In the genomic region with DNA sequence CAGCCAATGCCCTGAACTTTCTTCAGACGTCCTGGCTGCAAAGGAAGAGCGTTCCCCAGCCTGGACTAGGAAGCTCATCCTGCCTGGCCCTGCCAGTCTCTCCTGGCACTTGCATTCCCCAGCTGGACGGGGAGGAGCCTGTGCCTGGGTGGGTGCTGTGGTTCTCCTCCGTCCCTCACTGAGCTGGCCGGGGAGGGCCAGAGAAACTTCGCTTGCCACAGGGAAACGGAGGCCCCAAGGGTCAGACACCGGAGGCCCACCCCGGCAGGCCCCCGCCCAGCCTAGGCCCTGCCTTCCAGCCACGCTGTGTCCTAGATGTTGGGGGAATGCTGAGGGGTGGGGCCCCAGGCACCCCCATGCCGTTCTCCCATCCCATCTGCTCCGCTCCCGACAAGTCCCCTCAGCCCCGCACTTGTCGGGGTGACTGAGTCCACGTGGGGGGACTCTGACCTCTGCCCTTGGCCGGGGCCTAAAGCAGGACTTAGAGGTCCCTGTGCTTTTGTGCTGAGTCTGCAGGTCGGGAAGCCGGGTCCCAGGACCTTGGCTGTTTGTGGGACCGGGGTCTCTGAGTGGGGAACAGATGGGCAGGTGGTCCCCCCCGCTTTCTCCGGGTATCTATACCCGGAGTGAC, we compare ENCODE assay signal across 18 cellular contexts. TPM values are rescaled to one million over a fixed set of nuclear protein-coding genes. Genes with fewer than 3 reads are reported as not detected.
DNase-seq lines count a peak whose midpoint lies in the region; ATAC-seq, FAIRE-seq and TF ChIP-seq lines count a peak whose summit lies in the region.
"Had no signal": no experiment of that assay in that cellular context is flagged by ENCODE, and none has a peak within 500 bp of the region (broad histone marks: within the 10 kb centered on the region; RNA-seq: fewer than 3 reads in every experiment).

No MANE protein-coding gene starts in this region.

- DNase-seq in A549 (ENCODE audit: low read depth in 1 of 2, low spot score in 1 of 2) (no peak), H54 (ENCODE audit: insufficient read length, low spot score) (no peak), glutamatergic neuron (peak; percentile 10), ovary (peak; percentile 10 to 32 (median 20)), glomerular visceral epithelial cell (ENCODE audit: extremely low spot score) (no peak), Kasumi-1 (lab: John Stamatoyannopoulos, UW) (no peak)
- DNase-seq in activated T-helper 2 cell treated with anti-CD3 and anti-CD28 coated beads, Interferon-gamma antibody, Interleukin-2, Interleukin-4, amounts not matched to agents 10 μg/mL and 5 μg/mL and 100 μg/mL, durations not matched to agents 14 hours and 24 hours and 36 hours (ENCODE audit: low spot score): no peak
- DNase-seq: activated CD4-positive, alpha-beta T cell treated with anti-CD3 and anti-CD28 coated beads, Interleukin-2, amount 50 U/mL, for 4 hours; dermis blood vessel endothelial cell; DMS153; NCI-H1417 treated with DMSO at 0.1 percent for 48 hours; NCI-H2227 treated with DMSO at 0.1 percent for 48 hours; SJCRH30 had no signal

- H3K27me3 ChIP-seq in ovary: no peaks in the 10 kb centered on the region
- H3K27me3 ChIP-seq: SJCRH30 had no signal

- peaks cover 4% of the 10 kb centered on the region for H3K27me3 Mint-ChIP-seq in glutamatergic neuron (ENCODE audit: unreplicated experiment)
- H3K27me3 Mint-ChIP-seq in activated T-helper 2 cell treated with anti-CD3 and anti-CD28 coated beads, Interferon-gamma antibody, Interleukin-2, Interleukin-4, amounts not matched to agents 10 μg/mL and 5 μg/mL and 100 μg/mL, durations not matched to agents 14 hours and 24 hours and 36 hours (ENCODE audit: low read depth): no peaks in the 10 kb centered on the region
- H3K27me3 Mint-ChIP-seq: activated T-helper 17 cell treated with anti-CD3 and anti-CD28 coated beads, Interleukin-2, amount 50 U/mL, for 72 hours had no signal

- H3K4me1 Mint-ChIP-seq in glutamatergic neuron (ENCODE audit: low read depth, unreplicated experiment): peaks cover 5% of the 10 kb centered on the region
- H3K4me1 Mint-ChIP-seq in activated T-helper 2 cell treated with anti-CD3 and anti-CD28 coated beads, Interferon-gamma antibody, Interleukin-2, Interleukin-4, amounts not matched to agents 10 μg/mL and 5 μg/mL and 100 μg/mL, durations not matched to agents 14 hours and 24 hours and 36 hours (ENCODE audit: low read depth): no peaks in the 10 kb centered on the region
- H3K4me1 Mint-ChIP-seq: activated T-helper 17 cell treated with anti-CD3 and anti-CD28 coated beads, Interleukin-2, amount 50 U/mL, for 72 hours had no signal

- TF ChIP-seq POLR2A in A549 (IDR thresholded peaks at IDR 0.05; ENCODE audit: low read length): no peak
- peak; percentile 4; the same call in 1 of the 2 replicates for TF ChIP-seq POLR2A in H54 (IDR thresholded peaks at IDR 0.05; ENCODE audit: low read depth, low read length)
- TF ChIP-seq POLR2A in ovary (IDR thresholded peaks at IDR 0.05): no peak

- no peaks in the 10 kb centered on the region for H3K36me3 Mint-ChIP-seq in glutamatergic neuron (ENCODE audit: unreplicated experiment)
- H3K36me3 Mint-ChIP-seq in activated T-helper 2 cell treated with anti-CD3 and anti-CD28 coated beads, Interferon-gamma antibody, Interleukin-2, Interleukin-4, amounts not matched to agents 10 μg/mL and 5 μg/mL and 100 μg/mL, durations not matched to agents 14 hours and 24 hours and 36 hours (ENCODE audit: low read depth): no peaks in the 10 kb centered on the region

- H3K9me3 ChIP-seq in A549: no peaks in the 10 kb centered on the region
- no peaks in the 10 kb centered on the region for H3K9me3 ChIP-seq in ovary
- H3K9me3 ChIP-seq: esophagus muscularis mucosa, psoas muscle, SJCRH30 had no signal

- no peaks in the 10 kb centered on the region for H3K36me3 ChIP-seq in ovary
- H3K36me3 ChIP-seq: esophagus muscularis mucosa, SJCRH30 had no signal

- CTCF ChIA-PET in A549 (lab: Yijun Ruan, JAX): interaction anchor here (1.4 to 1.8 kb wide), 3 partner anchors 8 to 180 kb away, joined by 4 to 7 read pairs (median 6); no protein-coding TSS in a partner anchor

- ATAC-seq in A549: no peak
- no peak for ATAC-seq in GM21737 (IDR thresholded peaks at IDR 0.05; ENCODE audit: unreplicated experiment)
- ATAC-seq: activated T-helper 17 cell treated with anti-CD3 and anti-CD28 coated beads, Interleukin-2, amount 50 U/mL, for 72 hours; psoas muscle had no signal

- FAIRE-seq in A549 (lab: Jason Lieb, UNC) (no peak), H54 (lab: Jason Lieb, UNC) (no peak)
- FAIRE-seq: GM19239 had no signal

- H3K4me3 ChIP-seq in A549 (no peak overlapping the region), ovary (no peak overlapping the region)
- H3K4me3 ChIP-seq: esophagus muscularis mucosa, psoas muscle, SJCRH30 had no signal

- POLR2A ChIA-PET in A549 (lab: Yijun Ruan, JAX): no interaction called here

- H3K4me3 Mint-ChIP-seq in glutamatergic neuron (ENCODE audit: unreplicated experiment): no peak overlapping the region
- H3K4me3 Mint-ChIP-seq in activated T-helper 2 cell treated with anti-CD3 and anti-CD28 coated beads, Interferon-gamma antibody, Interleukin-2, Interleukin-4, amounts not matched to agents 10 μg/mL and 5 μg/mL and 100 μg/mL, durations not matched to agents 14 hours and 24 hours and 36 hours (ENCODE audit: low read depth): no peak overlapping the region
- H3K4me3 Mint-ChIP-seq: activated T-helper 17 cell treated with anti-CD3 and anti-CD28 coated beads, Interleukin-2, amount 50 U/mL, for 72 hours had no signal

- TF ChIP-seq CTCF in A549 (IDR thresholded peaks at IDR 0.05) (no peak), glutamatergic neuron (IDR thresholded peaks at IDR 0.05; ENCODE audit: partially characterized antibody, unreplicated experiment) (no peak), ovary (IDR thresholded peaks at IDR 0.05) (no peak)

- intact Hi-C loops in ovary (cut with DNase I): loop anchor here in 3 of 4 donors (5.0 to 10.0 kb wide), 4 partner anchors 74 to 137 kb away; partner anchors contain the start of genes LSS (in 2 of the 3), MCM3AP (in 1 of the 3) and YBEY (in 1 of the 3)
- intact Hi-C loops in activated T-helper 2 cell treated with anti-CD3 and anti-CD28 coated beads, Interferon-gamma antibody, Interleukin-2, Interleukin-4, amounts not matched to agents 10 μg/mL and 5 μg/mL and 100 μg/mL, durations not matched to agents 14 hours and 24 hours and 36 hours (cut with micrococcal nuclease): no loop called here

- no peak overlapping the region for H3K27ac ChIP-seq in A549
- no peak overlapping the region for H3K27ac ChIP-seq in ovary
- H3K27ac ChIP-seq: esophagus muscularis mucosa, psoas muscle, SJCRH30 had no signal

- 80% methylated on average over 11 of the region's 24 CpGs for WGBS in A549 (ENCODE audit: missing lambda C conversion rate)
- 87 to 89% (median 87%) methylated on average over 23 to 24 of the region's 24 CpGs for WGBS in ovary, 3 donors

- TF ChIP-seq RAD21 in A549 (conservative IDR thresholded peaks at IDR 0.05 in 1 of 2, IDR thresholded peaks at IDR 0.05 in 1 of 2): no peak

- peaks cover 12% of the 10 kb centered on the region for H3K9me3 Mint-ChIP-seq in glutamatergic neuron (ENCODE audit: unreplicated experiment)
- no peaks in the 10 kb centered on the region for H3K9me3 Mint-ChIP-seq in activated T-helper 2 cell treated with anti-CD3 and anti-CD28 coated beads, Interferon-gamma antibody, Interleukin-2, Interleukin-4, amounts not matched to agents 10 μg/mL and 5 μg/mL and 100 μg/mL, durations not matched to agents 14 hours and 24 hours and 36 hours
- H3K9me3 Mint-ChIP-seq: activated T-helper 17 cell treated with anti-CD3 and anti-CD28 coated beads, Interleukin-2, amount 50 U/mL, for 72 hours had no signal

- H3K4me2 ChIP-seq in A549: no peak overlapping the region

- TF ChIP-seq EP300 in A549 (IDR thresholded peaks at IDR 0.05) (no peak), ovary (IDR thresholded peaks at IDR 0.05) (no peak)

- H3K27ac Mint-ChIP-seq in glutamatergic neuron (ENCODE audit: unreplicated experiment): no peak overlapping the region
- no peak overlapping the region for H3K27ac Mint-ChIP-seq in activated T-helper 2 cell treated with anti-CD3 and anti-CD28 coated beads, Interferon-gamma antibody, Interleukin-2, Interleukin-4, amounts not matched to agents 10 μg/mL and 5 μg/mL and 100 μg/mL, durations not matched to agents 14 hours and 24 hours and 36 hours
- H3K27ac Mint-ChIP-seq: activated T-helper 17 cell treated with anti-CD3 and anti-CD28 coated beads, Interleukin-2, amount 50 U/mL, for 72 hours had no signal

- H3K4me1 ChIP-seq in A549 (no peaks in the 10 kb centered on the region), ovary (ENCODE audit: insufficient read depth) (peaks cover 9% of the 10 kb centered on the region)
- H3K4me1 ChIP-seq: psoas muscle, SJCRH30 had no signal

RNA-seq across cellular contexts. Expression of gene FTCD, which starts 4.8 kb away (rescaled TPM):
- not detected in 2 replicates for polyA plus RNA-seq in A549 (2011; rRNA removed)
- polyA plus RNA-seq in A549 (2012; cell fraction: cytosol; rRNA removed): 0.04 and 0.06 TPM in 2 replicates
- 0.04 and 0.32 TPM in 2 replicates for polyA plus RNA-seq in A549 (2012; cell fraction: nucleus; rRNA removed)
- not detected in 3 replicates for polyA plus RNA-seq in A549 (2017; fragmentation: RNase III; extraction: RNeasy Plus Mini Kit Qiagen cat#74134 plus additional on column Dnase treatment)
- polyA minus RNA-seq in A549 (2011; rRNA and poly(A)+ RNA removed): not detected in 2 replicates
- 13.4 TPM for total RNA-seq in glutamatergic neuron (ENCODE audit: unreplicated experiment)
- 1 to 10 TPM in 5 of 7 donors, under 1 TPM in 2; 0.83 to 7.5 (median 3.8) TPM for total RNA-seq in ovary
- 1 to 10 TPM in 1 of 2 donors, not detected in 1; 3.5 TPM for polyA plus RNA-seq in ovary
- total RNA-seq in activated T-helper 2 cell treated with anti-CD3 and anti-CD28 coated beads, Interferon-gamma antibody, Interleukin-2, Interleukin-4, amounts not matched to agents 10 μg/mL and 5 μg/mL and 100 μg/mL, durations not matched to agents 14 hours and 24 hours and 36 hours: 0.14 and 0.23 TPM in 2 replicates
- total RNA-seq: SJCRH30 had no signal

RNA-seq across cellular contexts. Expression of gene SPATC1L, which starts 33.7 kb away (rescaled TPM):
- not detected in 2 replicates for polyA plus RNA-seq in A549 (2011; rRNA removed)
- polyA plus RNA-seq in A549 (2012; cell fraction: cytosol; rRNA removed): 0.08 and 0.10 TPM in 2 replicates
- polyA plus RNA-seq in A549 (2012; cell fraction: nucleus; rRNA removed): 0.07 TPM in 1 of 2 replicates, not detected in the other
- polyA plus RNA-seq in A549 (2017; fragmentation: RNase III; extraction: RNeasy Plus Mini Kit Qiagen cat#74134 plus additional on column Dnase treatment): 0.08 to 0.14 TPM in 2 of 3 replicates, not detected in the other
- polyA minus RNA-seq in A549 (2011; rRNA and poly(A)+ RNA removed): not detected in 2 replicates
- 58.7 TPM for total RNA-seq in glutamatergic neuron (ENCODE audit: unreplicated experiment)
- 10 to 100 TPM in 5 of 7 donors, 1 to 10 TPM in 2; 7.2 to 21.1 (median 14.9) TPM for total RNA-seq in ovary
- polyA plus RNA-seq in ovary: 10 to 100 TPM in 1 of 2 donors, 1 to 10 TPM in 1; 2.8 to 21.3 TPM
- 13.9 and 14.7 TPM in 2 replicates for total RNA-seq in activated T-helper 2 cell treated with anti-CD3 and anti-CD28 coated beads, Interferon-gamma antibody, Interleukin-2, Interleukin-4, amounts not matched to agents 10 μg/mL and 5 μg/mL and 100 μg/mL, durations not matched to agents 14 hours and 24 hours and 36 hours

RNA-seq across cellular contexts. Expression of gene COL6A2, which starts 52.7 kb away (rescaled TPM):
- polyA plus RNA-seq in A549 (2011; rRNA removed) (2.3 and 2.5 TPM in 2 replicates), A549 (2017; fragmentation: RNase III; extraction: RNeasy Plus Mini Kit Qiagen cat#74134 plus additional on column Dnase treatment) (13.0 to 16.5 TPM (median 13.1 TPM) in 3 replicates), ovary (100 to 1,000 TPM in 1 of 2 donors, 10 to 100 TPM in 1; 50.9 to 818 TPM)
- 3.6 and 5.2 TPM in 2 replicates for polyA plus RNA-seq in A549 (2012; cell fraction: cytosol; rRNA removed)
- 23.5 and 27.5 TPM in 2 replicates for polyA plus RNA-seq in A549 (2012; cell fraction: nucleus; rRNA removed)
- 1.3 and 2.8 TPM in 2 replicates for polyA minus RNA-seq in A549 (2011; rRNA and poly(A)+ RNA removed)
- total RNA-seq in glutamatergic neuron (ENCODE audit: unreplicated experiment) (55.2 TPM), ovary (1,000 to 10,000 TPM in 1 of 7 donors, 100 to 1,000 TPM in 6; 222 to 1,092 (median 831) TPM)
- 2.2 TPM in 2 replicates for total RNA-seq in activated T-helper 2 cell treated with anti-CD3 and anti-CD28 coated beads, Interferon-gamma antibody, Interleukin-2, Interleukin-4, amounts not matched to agents 10 μg/mL and 5 μg/mL and 100 μg/mL, durations not matched to agents 14 hours and 24 hours and 36 hours

Comparison
In these comparisons a context has a peak if more than half of its experiments do, and no peak if none do; other contexts are left out.
1. DNase-seq: peak in glutamatergic neuron (single experiment) and ovary (5 of 5); none in A549 (0 of 2), H54 (single experiment), glomerular visceral epithelial cell (single experiment), Kasumi-1 (0 of 2) and activated T-helper 2 cell treated with anti-CD3 and anti-CD28 coated beads, Interferon-gamma antibody, Interleukin-2, Interleukin-4, amounts not matched to agents 10 μg/mL and 5 μg/mL and 100 μg/mL, durations not matched to agents 14 hours and 24 hours and 36 hours (single experiment).
2. RNA of gene COL6A2, which starts 52.7 kb away (total RNA-seq): 222 to 1,092 TPM in ovary and 55.2 TPM in glutamatergic neuron (single experiment); 2.2 TPM in activated T-helper 2 cell treated with anti-CD3 and anti-CD28 coated beads, Interferon-gamma antibody, Interleukin-2, Interleukin-4, amounts not matched to agents 10 μg/mL and 5 μg/mL and 100 μg/mL, durations not matched to agents 14 hours and 24 hours and 36 hours; every median in the first group is over 10 times any median in the second.